In genomic region chr15:28890291-28890690, GRCh38 we compare ENCODE assay signal across 9 cellular contexts. TPM values are rescaled to one million over a fixed set of nuclear protein-coding genes. Genes with fewer than 3 reads are reported as not detected.
"Had no signal": no experiment of that assay in that cellular context is flagged by ENCODE, and none has a peak within 500 bp of the region (broad histone marks: within the 10 kb centered on the region; RNA-seq: fewer than 3 reads in every experiment).

No MANE protein-coding gene starts in this region.

RNA-seq across cellular contexts. Expression of gene GOLGA6L7, which starts 41.8 kb away (rescaled TPM):
- total RNA-seq: body of pancreas, fibroblast of lung, liver, mucosa of gallbladder, osteocyte, psoas muscle, SJSA1, ureter had no signal
- polyA plus RNA-seq: fibroblast of lung, liver, psoas muscle, small intestine had no signal
